1 cellular context compared by ENCODE assay signal in genomic region chr2:190407246-190407661, GRCh38.
TF ChIP-seq lines count a peak whose summit lies in the region.

No MANE protein-coding gene starts in this region.

TF ChIP-seq in K562, 482 proteins besides CTCF, POLR2A, EP300 and RAD21 (continued from another document):
- no peak for TF ChIP-seq ID3 (CRISPR knock-in tag; IDR thresholded peaks at IDR 0.05)
- TF ChIP-seq ID3 (tag; IDR thresholded peaks at IDR 0.05) = no peak
- no peak for TF ChIP-seq DDX20 (tag; IDR thresholded peaks at IDR 0.05; ENCODE audit: low read depth)
